ENCODE assay signal across 8 cellular contexts in the genomic region with DNA sequence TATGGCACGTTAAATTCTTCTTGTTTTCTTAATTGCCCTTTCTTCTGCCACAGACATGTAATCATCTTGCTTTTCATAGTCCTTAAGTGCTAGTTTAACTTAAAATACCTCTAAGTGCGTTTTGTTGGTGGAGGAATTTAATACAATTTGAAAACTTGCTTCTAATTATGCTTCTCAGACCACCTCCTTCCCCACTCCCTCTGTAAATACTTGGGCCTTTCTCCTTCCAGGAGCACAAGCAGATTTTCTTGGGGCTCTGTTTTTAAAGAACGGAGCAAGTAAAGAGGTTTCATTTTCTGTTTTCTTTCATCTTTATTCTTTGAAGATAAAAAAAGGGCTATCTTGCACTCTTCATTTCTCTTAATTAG. TPM values are rescaled to one million over a fixed set of nuclear protein-coding genes. Genes with fewer than 3 reads are reported as not detected.
DNase-seq lines count a peak whose midpoint lies in the region; ATAC-seq, FAIRE-seq and TF ChIP-seq lines count a peak whose summit lies in the region.

No MANE protein-coding gene starts in this region.

- no peaks in the 10 kb centered on the region for H4K20me1 ChIP-seq in KMS-11 (ENCODE audit: insufficient read depth)

- no peak overlapping the region for H3K27ac Mint-ChIP-seq in effector memory CD8-positive, alpha-beta T cell

- H3K27me3 ChIP-seq in KMS-11 (ENCODE audit: insufficient read depth, low read depth) (no peaks in the 10 kb centered on the region), spleen (replicated peaks in 1 of 7) (no peaks in the 10 kb centered on the region)

- H3K4me3 ChIP-seq in KMS-11 (IDR thresholded peaks at IDR 0.05; ENCODE audit: insufficient read depth, low read depth, low read length) (no peak overlapping the region), fibroblast of the aortic adventitia (ENCODE audit: low read depth, low read length) (peak overlapping the region; percentile 98), spleen (peak overlapping the region in 6 of 8 donors; percentile 23 to 63 (median 34))

- H3K4me2 ChIP-seq in KMS-11: peak overlapping the region; percentile 98

- intact Hi-C loops in spleen (cut with DNase I; ENCODE audit: low total_unique reads): no loop called here

- H3K9me3 Mint-ChIP-seq in effector memory CD8-positive, alpha-beta T cell: peaks cover 1 to 5% of the 10 kb centered on the region in 2 donors

- H3K9ac ChIP-seq in KMS-11: peak overlapping the region; percentile 62

- DNase-seq in fibroblast of the aortic adventitia (ENCODE audit: low read depth): no peak
- no peak for DNase-seq in spleen
- DNase-seq in effector memory CD8-positive, alpha-beta T cell: no peak
- DNase-seq in GM19239 (ENCODE audit: insufficient read length, low spot score): no peak
- no peak for DNase-seq in urothelium cell line (ENCODE audit: low spot score)
- DNase-seq in hippocampal formation (lab: John Stamatoyannopoulos, UW): no peak

- FAIRE-seq in GM19239 (lab: Jason Lieb, UNC): no peak
- no peak for FAIRE-seq in urothelium cell line (lab: Jason Lieb, UNC)

- H3K36me3 ChIP-seq in KMS-11 (ENCODE audit: insufficient read depth): no peaks in the 10 kb centered on the region
- no peaks in the 10 kb centered on the region for H3K36me3 ChIP-seq in spleen

- no peak overlapping the region for H3K4me3 Mint-ChIP-seq in effector memory CD8-positive, alpha-beta T cell

- H3K27me3 Mint-ChIP-seq in effector memory CD8-positive, alpha-beta T cell: no peaks in the 10 kb centered on the region

- peaks cover 0 to under 1% (median 0%) of the 10 kb centered on the region in 8 donors for H3K9me3 ChIP-seq in spleen

- H3K27ac ChIP-seq in KMS-11 (peak overlapping the region; percentile 73), spleen (peak overlapping the region in 7 of 8 donors; percentile 51 to 78 (median 63))

- peaks cover 13% of the 10 kb centered on the region for H3K4me1 ChIP-seq in KMS-11 (ENCODE audit: low read depth, poor library complexity, severe bottlenecking)
- H3K4me1 ChIP-seq in spleen: peaks cover 0 to 9% (median 0%) of the 10 kb centered on the region in 6 donors

- ATAC-seq in GM19328 (IDR thresholded peaks at IDR 0.05; ENCODE audit: unreplicated experiment): peak; percentile 22
- no peak for ATAC-seq in effector memory CD8-positive, alpha-beta T cell (replicated peaks)

- 13 to 19% (median 15%) methylated on average over 3 of the region's 3 CpGs for WGBS in spleen, 5 donors

- no peak for TF ChIP-seq POLR2A in spleen (IDR thresholded peaks at IDR 0.05)

- H2AFZ ChIP-seq in KMS-11 (ENCODE audit: low read depth): peak overlapping the region; percentile 99

- H3K4me1 Mint-ChIP-seq in effector memory CD8-positive, alpha-beta T cell (ENCODE audit: low read depth in 2 of 2): no peaks in the 10 kb centered on the region

- no peak for TF ChIP-seq CTCF in KMS-11 (conservative IDR thresholded peaks at IDR 0.05; ENCODE audit: low read depth, low read length)
- no peak for TF ChIP-seq CTCF in fibroblast of the aortic adventitia (IDR thresholded peaks at IDR 0.05; ENCODE audit: insufficient read depth, low read length)
- TF ChIP-seq CTCF in spleen (IDR thresholded peaks at IDR 0.05 in 8 of 11, conservative IDR thresholded peaks at IDR 0.05 in 3 of 11): no peak

- no peaks in the 10 kb centered on the region for H3K79me2 ChIP-seq in KMS-11 (ENCODE audit: insufficient read depth, low read depth)

- H3K36me3 Mint-ChIP-seq in effector memory CD8-positive, alpha-beta T cell (ENCODE audit: insufficient read depth): no peaks in the 10 kb centered on the region

RNA-seq across cellular contexts. Expression of gene PCDH18, which starts 0.6 kb away (rescaled TPM):
- 102 and 210 TPM in 2 replicates for total RNA-seq in fibroblast of the aortic adventitia (ENCODE audit: low replicate concordance)
- total RNA-seq in spleen: 10 to 100 TPM in 1 of 7 donors, 1 to 10 TPM in 6; 3.6 to 15.6 (median 6.6) TPM
- polyA plus RNA-seq in spleen: under 1 TPM; 0.82 to 0.90 (median 0.87) TPM
